ENCODE assay signal across 11 cellular contexts in genomic region chr12:51183816-51184215, GRCh38. TPM values are rescaled to one million over a fixed set of nuclear protein-coding genes. Genes with fewer than 3 reads are reported as not detected.
DNase-seq lines count a peak whose midpoint lies in the region; ATAC-seq, FAIRE-seq and TF ChIP-seq lines count a peak whose summit lies in the region.
"Had no signal": no experiment of that assay in that cellular context is flagged by ENCODE, and none has a peak within 500 bp of the region (broad histone marks: within the 10 kb centered on the region; RNA-seq: fewer than 3 reads in every experiment).

No MANE protein-coding gene starts in this region.

- H4K20me1 ChIP-seq in astrocyte (ENCODE audit: insufficient read depth, low read length) = no peaks in the 10 kb centered on the region
- H4K20me1 ChIP-seq: BLaER1 had no signal

- no peaks in the 10 kb centered on the region for H3K79me2 ChIP-seq in astrocyte (ENCODE audit: insufficient read depth, low read length)

- no peak for ATAC-seq in activated naive CD4-positive, alpha-beta T cell treated with anti-CD3 and anti-CD28 coated beads, Interleukin-2, amount 50 U/mL, for 72 hours
- ATAC-seq: T-cell had no signal

- peaks cover 8% of the 10 kb centered on the region for H3K27me3 Mint-ChIP-seq in astrocyte (ENCODE audit: low read depth, unreplicated experiment)
- peaks cover 3% of the 10 kb centered on the region for H3K27me3 Mint-ChIP-seq in endothelial cell (ENCODE audit: unreplicated experiment)
- H3K27me3 Mint-ChIP-seq: activated naive CD8-positive, alpha-beta T cell; T-cell had no signal

- peak overlapping the region; percentile 48 for H2AFZ ChIP-seq in astrocyte (ENCODE audit: low read depth, low read length)

- H3K4me3 ChIP-seq in BE2C (ENCODE audit: low read depth, low read length) (no peak overlapping the region), astrocyte (ENCODE audit: insufficient read depth, low read depth, low read length) (no peak overlapping the region)
- H3K4me3 ChIP-seq: BLaER1 had no signal

- no peaks in the 10 kb centered on the region for H3K9me3 Mint-ChIP-seq in astrocyte (ENCODE audit: unreplicated experiment)
- no peaks in the 10 kb centered on the region for H3K9me3 Mint-ChIP-seq in endothelial cell (ENCODE audit: unreplicated experiment)
- H3K9me3 Mint-ChIP-seq in activated naive CD4-positive, alpha-beta T cell treated with anti-CD3 and anti-CD28 coated beads, Interleukin-2, amount 50 U/mL, for 72 hours = no peaks in the 10 kb centered on the region
- H3K9me3 Mint-ChIP-seq: T-cell had no signal

- H3K4me2 ChIP-seq in astrocyte (ENCODE audit: low read length) = no peak overlapping the region
- H3K4me2 ChIP-seq: BLaER1 had no signal

- H3K36me3 Mint-ChIP-seq in astrocyte (ENCODE audit: low read depth, unreplicated experiment) = no peaks in the 10 kb centered on the region
- peaks cover 1% of the 10 kb centered on the region for H3K36me3 Mint-ChIP-seq in endothelial cell (ENCODE audit: low read depth, unreplicated experiment)
- H3K36me3 Mint-ChIP-seq in activated naive CD4-positive, alpha-beta T cell treated with anti-CD3 and anti-CD28 coated beads, Interleukin-2, amount 50 U/mL, for 72 hours = no peaks in the 10 kb centered on the region
- H3K36me3 Mint-ChIP-seq: activated naive CD8-positive, alpha-beta T cell; T-cell had no signal

- no peaks in the 10 kb centered on the region for H3K9me3 ChIP-seq in BE2C
- H3K9me3 ChIP-seq in astrocyte (ENCODE audit: insufficient read depth, low read depth, low read length) = no peaks in the 10 kb centered on the region
- H3K9me3 ChIP-seq: BLaER1 had no signal

- in situ Hi-C loops in ACHN (cut with HindIII; ENCODE audit: low pct_ligation_motif_present, low pct_unique_long_range_greater_than_20kb, low sequenced_read_pairs) = no loop called here

- H3K27ac Mint-ChIP-seq in astrocyte (ENCODE audit: unreplicated experiment) (no peak overlapping the region), endothelial cell (ENCODE audit: unreplicated experiment) (no peak overlapping the region)
- no peak overlapping the region for H3K27ac Mint-ChIP-seq in activated naive CD4-positive, alpha-beta T cell treated with anti-CD3 and anti-CD28 coated beads, Interleukin-2, amount 50 U/mL, for 72 hours
- H3K27ac Mint-ChIP-seq: activated naive CD8-positive, alpha-beta T cell; T-cell had no signal

- H3K4me3 Mint-ChIP-seq in astrocyte (ENCODE audit: unreplicated experiment) (peak overlapping the region; percentile 17), endothelial cell (ENCODE audit: unreplicated experiment) (no peak overlapping the region)
- H3K4me3 Mint-ChIP-seq: activated naive CD8-positive, alpha-beta T cell; T-cell had no signal

- TF ChIP-seq CTCF in BE2C (IDR thresholded peaks at IDR 0.05; ENCODE audit: low read depth, low read length) (no peak), astrocyte (IDR thresholded peaks at IDR 0.05; ENCODE audit: insufficient read depth, low read depth, low read length) (no peak), endothelial cell (IDR thresholded peaks at IDR 0.05; ENCODE audit: unreplicated experiment) (no peak), D721Med (IDR thresholded peaks at IDR 0.05; ENCODE audit: insufficient read depth, missing control alignments) (no peak)

- H3K36me3 ChIP-seq in BE2C = no peaks in the 10 kb centered on the region
- H3K36me3 ChIP-seq in astrocyte (ENCODE audit: insufficient read depth, low read length) = no peaks in the 10 kb centered on the region
- H3K36me3 ChIP-seq: BLaER1 had no signal

- peak; percentile 92 for DNase-seq in BE2C
- DNase-seq in NCI-H146 treated with DMSO at 0.1 percent for 48 hours (lab: John Stamatoyannopoulos, UW; ENCODE audit: unreplicated experiment) = peak; percentile 31
- DNase-seq in astrocyte (ENCODE audit: low read depth) = peak; percentile 26
- peak; percentile 84 for DNase-seq in left kidney (ENCODE audit: low read depth, low spot score)
- no peak for DNase-seq in endothelial cell (ENCODE audit: low spot score)
- DNase-seq in D721Med (ENCODE audit: insufficient read length, low spot score) = no peak
- DNase-seq in activated naive CD4-positive, alpha-beta T cell treated with anti-CD3 and anti-CD28 coated beads, Interleukin-2, amount 50 U/mL, for 72 hours (ENCODE audit: low spot score in 2 of 2) = no peak
- no peak for DNase-seq in ACHN
- DNase-seq: T-cell had no signal

- H3K4me1 ChIP-seq in BE2C = peaks cover 11% of the 10 kb centered on the region
- H3K4me1 ChIP-seq in astrocyte (ENCODE audit: insufficient read depth, low read length) = no peaks in the 10 kb centered on the region

- no peak overlapping the region for H3K9ac ChIP-seq in astrocyte (ENCODE audit: low read length)
- H3K9ac ChIP-seq: BLaER1 had no signal

- no peaks in the 10 kb centered on the region for H3K27me3 ChIP-seq in BE2C
- H3K27me3 ChIP-seq in astrocyte (ENCODE audit: insufficient read depth, low read length) = no peaks in the 10 kb centered on the region
- H3K27me3 ChIP-seq: BLaER1 had no signal

- H3K27ac ChIP-seq in astrocyte (ENCODE audit: low read depth, low read length) = no peak overlapping the region
- H3K27ac ChIP-seq: BLaER1 had no signal

- peaks cover 5% of the 10 kb centered on the region for H3K4me1 Mint-ChIP-seq in astrocyte (ENCODE audit: low read depth, unreplicated experiment)
- peaks cover 18% of the 10 kb centered on the region for H3K4me1 Mint-ChIP-seq in endothelial cell (ENCODE audit: unreplicated experiment)

- FAIRE-seq in astrocyte (lab: Jason Lieb, UNC) (no peak), D721Med (lab: Jason Lieb, UNC) (no peak)

RNA-seq across cellular contexts. Expression of gene TFCP2, which starts 10.9 kb away (rescaled TPM):
- polyA plus RNA-seq in BE2C (2012; ENCODE audit: insufficient read depth, insufficient read length, low read depth) = 43.1 TPM
- total RNA-seq in astrocyte (19.2 and 22.4 TPM in 2 replicates), endothelial cell (ENCODE audit: unreplicated experiment) (29.5 TPM)
- 10 to 100 TPM; 29.7 to 32.3 TPM for total RNA-seq in activated naive CD4-positive, alpha-beta T cell treated with anti-CD3 and anti-CD28 coated beads, Interleukin-2, amount 50 U/mL, for 72 hours

RNA-seq across cellular contexts. Expression of gene POU6F1, which starts 34.0 kb away (rescaled TPM):
- 13.6 TPM for polyA plus RNA-seq in BE2C (2012; ENCODE audit: insufficient read depth, insufficient read length, low read depth)
- total RNA-seq in astrocyte (3.6 and 3.7 TPM in 2 replicates), endothelial cell (ENCODE audit: unreplicated experiment) (10.8 TPM)
- 10 to 100 TPM in 1 of 2 donors, 1 to 10 TPM in 1; 7.3 to 14.9 TPM for total RNA-seq in activated naive CD4-positive, alpha-beta T cell treated with anti-CD3 and anti-CD28 coated beads, Interleukin-2, amount 50 U/mL, for 72 hours

RNA-seq across cellular contexts. Expression of gene DAZAP2, which starts 54.8 kb away (rescaled TPM):
- 320 TPM for polyA plus RNA-seq in BE2C (2012; ENCODE audit: insufficient read depth, insufficient read length, low read depth)
- total RNA-seq in astrocyte (87.7 and 92.8 TPM in 2 replicates), endothelial cell (ENCODE audit: unreplicated experiment) (28.1 TPM)
- 100 to 1,000 TPM; 106 to 142 TPM for total RNA-seq in activated naive CD4-positive, alpha-beta T cell treated with anti-CD3 and anti-CD28 coated beads, Interleukin-2, amount 50 U/mL, for 72 hours

Comparison
In these comparisons a context has a peak if more than half of its experiments do, and no peak if none do; other contexts are left out.
1. DNase-seq: peak in BE2C (single experiment), NCI-H146 treated with DMSO at 0.1 percent for 48 hours (single experiment), astrocyte (single experiment) and left kidney (single experiment); none in endothelial cell (single experiment), D721Med (single experiment), activated naive CD4-positive, alpha-beta T cell treated with anti-CD3 and anti-CD28 coated beads, Interleukin-2, amount 50 U/mL, for 72 hours (0 of 2) and ACHN (single experiment).